1 cellular context compared by ENCODE assay signal in the genomic region with DNA sequence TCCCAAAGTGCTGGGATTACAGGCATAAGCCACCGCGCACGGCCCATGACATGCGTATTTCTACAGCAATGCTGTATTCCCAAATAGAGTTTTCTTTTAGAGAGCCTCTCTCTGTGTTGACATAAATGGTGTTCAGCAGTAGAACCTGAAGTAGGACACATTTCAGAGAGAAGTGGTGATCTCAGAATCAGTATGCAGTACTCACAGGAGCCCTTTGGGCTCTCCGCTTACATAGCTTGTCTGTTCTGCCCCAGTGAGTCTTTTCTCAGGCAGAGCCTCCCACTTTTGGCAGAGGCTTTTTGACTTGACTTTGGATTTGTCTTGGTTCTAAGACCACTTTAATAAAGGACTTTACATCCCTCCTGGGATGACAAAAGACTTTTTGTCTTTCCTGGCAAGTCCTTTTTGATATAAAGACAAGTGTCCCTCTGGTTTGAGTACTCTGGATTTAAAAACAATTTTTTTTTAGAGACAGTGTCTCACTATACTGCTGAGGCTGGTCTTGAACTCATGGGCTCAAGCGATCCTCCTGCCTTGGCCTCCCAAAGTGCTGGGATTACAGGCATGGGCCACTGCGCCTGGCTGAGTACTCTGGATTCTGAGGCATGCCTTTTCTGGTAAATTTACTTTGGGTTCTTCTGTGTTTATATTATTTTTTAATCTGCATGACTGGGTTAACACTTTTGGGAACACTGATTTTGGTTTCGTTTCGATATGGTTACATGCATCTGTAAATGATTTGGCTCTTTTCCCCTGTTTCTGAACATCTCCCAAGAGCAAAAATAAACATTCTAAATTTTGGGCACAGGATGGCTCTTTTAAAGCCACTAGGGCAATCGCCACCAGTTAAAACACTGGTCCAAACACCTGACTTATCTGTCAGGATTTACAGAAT.
TF ChIP-seq lines count a peak whose summit lies in the region.

No MANE protein-coding gene starts in this region.

TF ChIP-seq in WTC11, 78 proteins besides CTCF, POLR2A, EP300 and RAD21 (continued from another document):
- TF ChIP-seq, protein P1, sequence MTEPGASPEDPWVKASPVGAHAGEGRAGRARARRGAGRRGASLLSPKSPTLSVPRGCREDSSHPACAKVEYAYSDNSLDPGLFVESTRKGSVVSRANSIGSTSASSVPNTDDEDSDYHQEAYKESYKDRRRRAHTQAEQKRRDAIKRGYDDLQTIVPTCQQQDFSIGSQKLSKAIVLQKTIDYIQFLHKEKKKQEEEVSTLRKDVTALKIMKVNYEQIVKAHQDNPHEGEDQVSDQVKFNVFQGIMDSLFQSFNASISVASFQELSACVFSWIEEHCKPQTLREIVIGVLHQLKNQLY (CRISPR knock-in tag; IDR thresholded peaks at IDR 0.05), result no peak
- TF ChIP-seq GTF2I (CRISPR knock-in tag; conservative IDR thresholded peaks at IDR 0.05) (no peak), JUN (CRISPR knock-in tag; IDR thresholded peaks at IDR 0.05) (no peak)
- TF ChIP-seq, protein P2, sequence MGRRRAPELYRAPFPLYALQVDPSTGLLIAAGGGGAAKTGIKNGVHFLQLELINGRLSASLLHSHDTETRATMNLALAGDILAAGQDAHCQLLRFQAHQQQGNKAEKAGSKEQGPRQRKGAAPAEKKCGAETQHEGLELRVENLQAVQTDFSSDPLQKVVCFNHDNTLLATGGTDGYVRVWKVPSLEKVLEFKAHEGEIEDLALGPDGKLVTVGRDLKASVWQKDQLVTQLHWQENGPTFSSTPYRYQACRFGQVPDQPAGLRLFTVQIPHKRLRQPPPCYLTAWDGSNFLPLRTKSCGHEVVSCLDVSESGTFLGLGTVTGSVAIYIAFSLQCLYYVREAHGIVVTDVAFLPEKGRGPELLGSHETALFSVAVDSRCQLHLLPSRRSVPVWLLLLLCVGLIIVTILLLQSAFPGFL (CRISPR knock-in tag; IDR thresholded peaks at IDR 0.05; ENCODE audit: borderline replicate concordance), result no peak
